In genomic region chr1:205543351-205544305, GRCh38 we compare ENCODE assay signal across 8 cellular contexts. TPM values are rescaled to one million over a fixed set of nuclear protein-coding genes. Genes with fewer than 3 reads are reported as not detected.
DNase-seq lines count a peak whose midpoint lies in the region; ATAC-seq and TF ChIP-seq lines count a peak whose summit lies in the region.

No MANE protein-coding gene starts in this region.

- no peak for TF ChIP-seq CTCF in MM.1S (IDR thresholded peaks at IDR 0.05; ENCODE audit: low read length)

- no peaks in the 10 kb centered on the region for H4K20me1 ChIP-seq in MM.1S (ENCODE audit: insufficient read depth, low read length)

- intact Hi-C loops in naive thymus-derived CD4-positive, alpha-beta T cell (cut with micrococcal nuclease), result no loop called here
- intact Hi-C loops in aorta (cut with DNase I), result no loop called here

- CTCF ChIA-PET in activated CD4-positive, alpha-beta memory T cell treated with anti-CD3 and anti-CD28 coated beads, Interleukin-2, amount 10 ng/mL, durations not matched to agents 7 days and 5 days (lab: Charles Lee), result interaction anchor here (0.9 to 1.4 kb wide), 3 partner anchors 15 to 434 kb away, joined by 3 to 4 read pairs (median 3); no protein-coding TSS in a partner anchor
- CTCF ChIA-PET in naive thymus-derived CD4-positive, alpha-beta T cell (lab: Charles Lee), result interaction anchor here (0.6 kb wide), 1 partner anchor 1084 kb away, joined by 4 read pairs; no protein-coding TSS in a partner anchor

- peaks cover 27% of the 10 kb centered on the region; the same call in 1 of the 2 replicates for H3K27me3 ChIP-seq in MM.1S (replicated peaks; ENCODE audit: insufficient read depth, low read length)
- H3K27me3 ChIP-seq in naive thymus-derived CD4-positive, alpha-beta T cell (ENCODE audit: control insufficient read depth in 2 of 2, insufficient read depth in 2 of 2, low read length in 2 of 2), result peaks cover 0 to 3% of the 10 kb centered on the region in 2 donors
- no peaks in the 10 kb centered on the region for H3K27me3 ChIP-seq in aorta (ENCODE audit: control insufficient read depth in 1 of 2, insufficient read depth in 2 of 2, low read length in 1 of 2)

- peak; percentile 73 for ATAC-seq in naive thymus-derived CD4-positive, alpha-beta T cell
- ATAC-seq in aorta (ENCODE audit: low FRiP score), result peak; percentile 90
- ATAC-seq in HG03108 (IDR thresholded peaks at IDR 0.05; ENCODE audit: unreplicated experiment), result no peak

- H3K4me3 Mint-ChIP-seq in activated CD4-positive, alpha-beta memory T cell treated with anti-CD3 and anti-CD28 coated beads, Interleukin-2, amount 10 ng/mL, durations not matched to agents 7 days and 5 days, result peak overlapping the region; percentile 13
- H3K4me3 Mint-ChIP-seq in naive thymus-derived CD4-positive, alpha-beta T cell, result peak overlapping the region in 2 of 10 donors; percentile 27 to 62

- 0 to 1% methylated on average over 25 of the region's 25 CpGs for WGBS in aorta, 2 donors

- DNase-seq in DMS153 treated with DMSO at 0.1 percent for 48 hours (lab: John Stamatoyannopoulos, UW; ENCODE audit: unreplicated experiment) (peak; percentile 57), MM.1S (no peak), fibroblast of the conjunctiva (ENCODE audit: low read depth) (peak; percentile 46), aorta (peak; percentile 90 to 92), GDM1 (lab: John Stamatoyannopoulos, UW) (no peak)
- peak; percentile 37 for DNase-seq in activated CD4-positive, alpha-beta memory T cell treated with anti-CD3 and anti-CD28 coated beads, Interleukin-2, amount 10 ng/mL, durations not matched to agents 7 days and 5 days
- peak in 2 of 9 donors; percentile 10 to 48 for DNase-seq in naive thymus-derived CD4-positive, alpha-beta T cell

- H3K9me2 ChIP-seq in MM.1S (replicated peaks; ENCODE audit: insufficient read depth, low read length), result no peaks in the 10 kb centered on the region

- no peaks in the 10 kb centered on the region for H3K9me3 ChIP-seq in MM.1S (replicated peaks; ENCODE audit: insufficient read depth, low read length)
- no peaks in the 10 kb centered on the region for H3K9me3 ChIP-seq in naive thymus-derived CD4-positive, alpha-beta T cell (ENCODE audit: control insufficient read depth in 2 of 3, low read length in 3 of 3)
- H3K9me3 ChIP-seq in aorta (ENCODE audit: control insufficient read depth, low read length), result no peaks in the 10 kb centered on the region

- no peak overlapping the region for H3K27ac Mint-ChIP-seq in activated CD4-positive, alpha-beta memory T cell treated with anti-CD3 and anti-CD28 coated beads, Interleukin-2, amount 10 ng/mL, durations not matched to agents 7 days and 5 days
- no peak overlapping the region for H3K27ac Mint-ChIP-seq in naive thymus-derived CD4-positive, alpha-beta T cell

- H3K36me3 ChIP-seq in MM.1S (replicated peaks; ENCODE audit: insufficient read depth, low read length) (no peaks in the 10 kb centered on the region), aorta (ENCODE audit: control insufficient read depth in 1 of 2, insufficient read depth in 2 of 2, low read length in 1 of 2) (no peaks in the 10 kb centered on the region)
- no peaks in the 10 kb centered on the region for H3K36me3 ChIP-seq in naive thymus-derived CD4-positive, alpha-beta T cell (ENCODE audit: control insufficient read depth in 2 of 3, insufficient read depth in 3 of 3, low read length in 3 of 3)

- no peak overlapping the region for H3K27ac ChIP-seq in MM.1S (ENCODE audit: low read length)
- H3K27ac ChIP-seq in naive thymus-derived CD4-positive, alpha-beta T cell (ENCODE audit: low read depth, low read length), result no peak overlapping the region
- peak overlapping the region in 1 of 2 donors; percentile 62 for H3K27ac ChIP-seq in aorta (ENCODE audit: low read depth in 1 of 2, low read length in 2 of 2)

- H3K27me3 Mint-ChIP-seq in activated CD4-positive, alpha-beta memory T cell treated with anti-CD3 and anti-CD28 coated beads, Interleukin-2, amount 10 ng/mL, durations not matched to agents 7 days and 5 days, result peaks cover 42% of the 10 kb centered on the region
- peaks cover 42 to 56% (median 44%) of the 10 kb centered on the region in 5 donors for H3K27me3 Mint-ChIP-seq in naive thymus-derived CD4-positive, alpha-beta T cell

- 0 out of 2 replicates have a peak overlapping the region, but pooled peaks have one; percentile 4 for H3K4me2 ChIP-seq in MM.1S (ENCODE audit: low read depth, low read length)

- H3F3A ChIP-seq in MM.1S (ENCODE audit: insufficient read depth, low read length), result no peaks in the 10 kb centered on the region

- H3K9me3 Mint-ChIP-seq in activated CD4-positive, alpha-beta memory T cell treated with anti-CD3 and anti-CD28 coated beads, Interleukin-2, amount 10 ng/mL, durations not matched to agents 7 days and 5 days, result no peaks in the 10 kb centered on the region
- peaks cover 0 to 1% (median 0%) of the 10 kb centered on the region in 11 donors for H3K9me3 Mint-ChIP-seq in naive thymus-derived CD4-positive, alpha-beta T cell

- H3K36me3 Mint-ChIP-seq in activated CD4-positive, alpha-beta memory T cell treated with anti-CD3 and anti-CD28 coated beads, Interleukin-2, amount 10 ng/mL, durations not matched to agents 7 days and 5 days (ENCODE audit: low read depth), result no peaks in the 10 kb centered on the region
- H3K36me3 Mint-ChIP-seq in naive thymus-derived CD4-positive, alpha-beta T cell, result no peaks in the 10 kb centered on the region

- no peak overlapping the region for H3K9ac ChIP-seq in MM.1S (ENCODE audit: low read length)

- H3K79me2 ChIP-seq in MM.1S (ENCODE audit: low read length), result no peaks in the 10 kb centered on the region

- peaks cover 10% of the 10 kb centered on the region for H3K4me1 Mint-ChIP-seq in activated CD4-positive, alpha-beta memory T cell treated with anti-CD3 and anti-CD28 coated beads, Interleukin-2, amount 10 ng/mL, durations not matched to agents 7 days and 5 days
- H3K4me1 Mint-ChIP-seq in naive thymus-derived CD4-positive, alpha-beta T cell, result peaks cover 0 to 9% (median 8%) of the 10 kb centered on the region in 7 donors

- H3K4me1 ChIP-seq in MM.1S (ENCODE audit: low read length) (no peaks in the 10 kb centered on the region), aorta (ENCODE audit: control insufficient read depth in 1 of 2, insufficient read depth in 2 of 2, low read length in 2 of 2) (no peaks in the 10 kb centered on the region)
- peaks cover 0 to 4% of the 10 kb centered on the region in 2 donors for H3K4me1 ChIP-seq in naive thymus-derived CD4-positive, alpha-beta T cell (ENCODE audit: control insufficient read depth in 2 of 2, insufficient read depth in 2 of 2, low read length in 2 of 2)

- POLR2A ChIA-PET in activated CD4-positive, alpha-beta memory T cell treated with anti-CD3 and anti-CD28 coated beads, Interleukin-2, amount 10 ng/mL, durations not matched to agents 7 days and 5 days (lab: Charles Lee), result interaction anchor here (0.9 kb wide), 1 partner anchor 13 kb away, joined by 5 read pairs; no protein-coding TSS in a partner anchor
- POLR2A ChIA-PET in naive thymus-derived CD4-positive, alpha-beta T cell (lab: Charles Lee), result interaction anchor here (0.5 kb wide), 1 partner anchor 58 kb away, joined by 4 read pairs; no protein-coding TSS in a partner anchor

- H3K4me3 ChIP-seq in MM.1S (ENCODE audit: low read length), result no peak overlapping the region
- no peak overlapping the region for H3K4me3 ChIP-seq in naive thymus-derived CD4-positive, alpha-beta T cell (ENCODE audit: low read length)
- peak overlapping the region; percentile 42 to 60 for H3K4me3 ChIP-seq in aorta (ENCODE audit: low read length in 2 of 2)

- no peak overlapping the region for H2AFZ ChIP-seq in MM.1S (ENCODE audit: low read length)

RNA-seq across cellular contexts. Expression of gene CDK18, which starts 39.2 kb away (rescaled TPM):
- total RNA-seq in activated CD4-positive, alpha-beta memory T cell treated with anti-CD3 and anti-CD28 coated beads, Interleukin-2, amount 10 ng/mL, durations not matched to agents 7 days and 5 days, result 1 to 10 TPM; 1.1 to 1.4 TPM
- 1 to 10 TPM in 4 of 5 experiments, under 1 TPM in 1; 0.85 to 3.6 (median 3.0) TPM for total RNA-seq in naive thymus-derived CD4-positive, alpha-beta T cell
- 1 to 10 TPM in 1 of 2 donors, under 1 TPM in 1; 0.20 to 1.8 TPM for polyA plus RNA-seq in naive thymus-derived CD4-positive, alpha-beta T cell
- total RNA-seq in aorta, result 10 to 100 TPM; 47.1 to 80.7 TPM
- polyA plus RNA-seq in aorta, result 10 to 100 TPM; 14.8 to 19.1 TPM

Comparison
In these comparisons a context has a peak if more than half of its experiments do, and no peak if none do; other contexts are left out.
1. DNase-seq: peak in DMS153 treated with DMSO at 0.1 percent for 48 hours (single experiment), activated CD4-positive, alpha-beta memory T cell treated with anti-CD3 and anti-CD28 coated beads, Interleukin-2, amount 10 ng/mL, durations not matched to agents 7 days and 5 days (single experiment), fibroblast of the conjunctiva (single experiment) and aorta (2 of 2); none in MM.1S (single experiment) and GDM1 (single experiment).
2. H3K4me3 ChIP-seq: peak in aorta (2 of 2); none in MM.1S (single experiment) and naive thymus-derived CD4-positive, alpha-beta T cell (single experiment).
3. RNA of gene CDK18, which starts 39.2 kb away (total RNA-seq): 47.1 to 80.7 TPM in aorta; 0.85 to 3.6 TPM in naive thymus-derived CD4-positive, alpha-beta T cell and 1.1 to 1.4 TPM in activated CD4-positive, alpha-beta memory T cell treated with anti-CD3 and anti-CD28 coated beads, Interleukin-2, amount 10 ng/mL, durations not matched to agents 7 days and 5 days; every median in the first group is over 10 times any median in the second.